Comparison of ENCODE assay signal across 16 cellular contexts in the genomic region with DNA sequence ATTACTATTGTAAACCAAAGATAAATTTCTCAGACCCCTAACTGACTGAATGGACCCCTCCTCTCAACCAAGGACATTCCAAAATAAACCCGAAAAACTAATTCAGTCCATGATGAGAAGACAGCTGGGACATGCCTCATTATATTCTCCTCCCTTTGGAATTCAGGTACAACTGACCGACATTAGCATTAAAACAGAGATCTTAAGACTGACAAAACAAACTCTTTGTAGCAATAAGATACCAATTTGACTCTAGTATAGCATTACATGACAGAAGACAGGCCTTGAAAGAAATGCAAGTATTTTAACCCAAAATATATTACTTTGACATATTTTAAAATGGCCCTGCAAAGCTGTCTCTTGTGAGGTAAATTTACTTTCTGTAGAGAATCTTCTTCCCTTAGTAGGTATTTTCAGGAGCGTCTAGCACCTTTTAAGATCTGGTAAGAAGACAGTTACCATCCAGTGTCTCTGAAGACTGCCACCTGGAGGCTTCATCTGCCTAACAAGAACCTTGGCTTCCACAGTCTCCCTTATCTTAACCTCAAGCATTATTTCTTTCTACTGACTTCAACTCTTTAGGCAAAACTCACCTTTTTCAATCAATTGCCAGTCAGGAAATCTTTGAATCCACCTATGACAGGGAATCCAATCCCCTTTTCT.
DNase-seq lines count a peak whose midpoint lies in the region; ATAC-seq and TF ChIP-seq lines count a peak whose summit lies in the region.
"Had no signal": no experiment of that assay in that cellular context is flagged by ENCODE, and none has a peak within 500 bp of the region (broad histone marks: within the 10 kb centered on the region; RNA-seq: fewer than 3 reads in every experiment).

No MANE protein-coding gene starts in this region.

- WGBS in hepatocyte (ENCODE audit: low lambda C conversion rate, missing lambda C conversion rate): 59% methylated on average over 3 of the region's 3 CpGs

- H2AFZ ChIP-seq in hepatocyte: no peak overlapping the region

- no peak overlapping the region for H3K4me2 ChIP-seq in hepatocyte
- H3K4me2 ChIP-seq: BLaER1 had no signal

- H3K4me3 ChIP-seq in HAP-1: no peak overlapping the region
- no peak overlapping the region for H3K4me3 ChIP-seq in hepatocyte
- H3K4me3 ChIP-seq: BLaER1 had no signal

- no peaks in the 10 kb centered on the region for H3K79me2 ChIP-seq in hepatocyte

- TF ChIP-seq CTCF in hepatocyte (IDR thresholded peaks at IDR 0.05; ENCODE audit: poor library complexity): peak; percentile 33

- DNase-seq in ACHN: peak; percentile 23
- DNase-seq in HAP-1 (ENCODE audit: low spot score in 2 of 2): peak; percentile 33 to 71
- peak; percentile 20 for DNase-seq in SK-MEL-5 (ENCODE audit: low read depth, low spot score)
- DNase-seq in hepatocyte (ENCODE audit: low spot score): peak; percentile 13
- no peak for DNase-seq in NCI-H1694 treated with DMSO at 0.1 percent for 48 hours (lab: John Stamatoyannopoulos, UW)
- DNase-seq in AG20443 (ENCODE audit: low spot score): no peak
- no peak for DNase-seq in NCI-H1105 (lab: John Stamatoyannopoulos, UW)
- DNase-seq: activated CD4-positive, alpha-beta T cell treated with anti-CD3 and anti-CD28 coated beads, Interleukin-2, amount 50 U/mL, for 48 hours; activated effector memory CD4-positive, alpha-beta T cell treated with anti-CD3 and anti-CD28 coated beads, Interleukin-2, amount 50 U/mL, for 16 hours; KBM-7; right cardiac atrium; stimulated activated naive CD8-positive, alpha-beta T cell treated with anti-CD3 and anti-CD28 coated beads, Interleukin-15, amount 100 ng/mL, for 72 hours; T-helper 17 cell had no signal

- in situ Hi-C loops in ACHN (cut with HindIII; ENCODE audit: low pct_ligation_motif_present, low pct_unique_long_range_greater_than_20kb, low sequenced_read_pairs) (no loop called here), HAP-1 (cut with MboI; ENCODE audit: low sequenced_read_pairs) (no loop called here), SK-MEL-5 (cut with HindIII; ENCODE audit: low pct_unique_long_range_greater_than_20kb, low sequenced_read_pairs) (no loop called here)

- H3K27me3 ChIP-seq in HAP-1 (ENCODE audit: low read depth): no peaks in the 10 kb centered on the region
- H3K27me3 ChIP-seq in hepatocyte: no peaks in the 10 kb centered on the region
- H3K27me3 ChIP-seq: BLaER1 had no signal

- ATAC-seq in HG02885 (IDR thresholded peaks at IDR 0.05; ENCODE audit: poor library complexity, unreplicated experiment): no peak
- ATAC-seq: esophagus mucosa; right cardiac atrium; stimulated activated naive CD8-positive, alpha-beta T cell treated with anti-CD3 and anti-CD28 coated beads, Interleukin-15, amount 100 ng/mL, for 72 hours; T-helper 17 cell had no signal

- peaks cover 30% of the 10 kb centered on the region for H3K4me1 ChIP-seq in HAP-1
- no peaks in the 10 kb centered on the region for H3K4me1 ChIP-seq in hepatocyte (ENCODE audit: insufficient read depth)
- H3K4me1 ChIP-seq: BLaER1 had no signal

- no peak overlapping the region for H3K27ac ChIP-seq in hepatocyte
- H3K27ac ChIP-seq: BLaER1 had no signal

- H3K36me3 ChIP-seq in HAP-1 (replicated peaks) (no peaks in the 10 kb centered on the region), hepatocyte (replicated peaks; ENCODE audit: insufficient read depth, low read depth) (no peaks in the 10 kb centered on the region)
- H3K36me3 ChIP-seq: BLaER1 had no signal

- H3K9me3 ChIP-seq in HAP-1: no peaks in the 10 kb centered on the region
- no peaks in the 10 kb centered on the region for H3K9me3 ChIP-seq in hepatocyte (ENCODE audit: low read depth)
- H3K9me3 ChIP-seq: BLaER1 had no signal

- no peaks in the 10 kb centered on the region for H4K20me1 ChIP-seq in hepatocyte (ENCODE audit: insufficient read depth, poor library complexity, severe bottlenecking)
- H4K20me1 ChIP-seq: BLaER1 had no signal

- no peaks in the 10 kb centered on the region for H3K9me2 ChIP-seq in hepatocyte (replicated peaks; ENCODE audit: insufficient read depth)

Comparison
In these comparisons a context has a peak if more than half of its experiments do, and no peak if none do; other contexts are left out.
1. DNase-seq: peak in ACHN (single experiment), HAP-1 (2 of 2), SK-MEL-5 (single experiment) and hepatocyte (single experiment); none in NCI-H1694 treated with DMSO at 0.1 percent for 48 hours (single experiment), AG20443 (single experiment) and NCI-H1105 (single experiment).